Comparison of ENCODE assay signal across 21 cellular contexts in the genomic region with DNA sequence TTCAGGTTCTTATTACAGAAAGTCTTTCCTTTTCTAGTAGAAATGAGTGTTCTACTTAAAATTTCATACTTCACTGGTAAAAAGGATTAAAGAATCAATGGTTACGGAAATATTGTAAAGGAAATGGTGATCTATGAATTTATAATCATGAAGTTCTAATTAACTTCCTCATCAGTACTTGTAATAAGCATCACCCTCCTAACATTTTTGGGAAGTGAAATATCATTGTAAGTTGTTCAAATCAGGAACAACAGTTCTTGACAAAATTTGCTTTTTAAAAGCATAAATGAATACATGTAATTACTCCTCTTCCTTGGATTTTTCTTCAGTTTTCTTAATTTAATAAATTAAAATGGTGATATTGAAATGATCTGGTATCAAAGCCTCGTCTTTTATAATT. TPM values are rescaled to one million over a fixed set of nuclear protein-coding genes. Genes with fewer than 3 reads are reported as not detected.
DNase-seq lines count a peak whose midpoint lies in the region; ATAC-seq, FAIRE-seq and TF ChIP-seq lines count a peak whose summit lies in the region.
"Had no signal": no experiment of that assay in that cellular context is flagged by ENCODE, and none has a peak within 500 bp of the region (broad histone marks: within the 10 kb centered on the region; RNA-seq: fewer than 3 reads in every experiment).

No MANE protein-coding gene starts in this region.

- no peaks in the 10 kb centered on the region for H3K36me3 ChIP-seq in OCI-LY7 (ENCODE audit: insufficient read depth, low read length)
- H3K36me3 ChIP-seq: BLaER1, SJCRH30 had no signal

- no peaks in the 10 kb centered on the region for H3K9me3 ChIP-seq in OCI-LY7 (ENCODE audit: low read length)
- H3K9me3 ChIP-seq: BLaER1, SJCRH30 had no signal

- peak; percentile 72 for DNase-seq in CD1c-positive myeloid dendritic cell (ENCODE audit: extremely low spot score)
- peak; percentile 51 for DNase-seq in MV-4-11 (lab: John Stamatoyannopoulos, UW)
- DNase-seq in OCI-LY7 (ENCODE audit: low spot score): no peak
- no peak for DNase-seq in Ammon's horn (ENCODE audit: low spot score)
- DNase-seq in ecto neural progenitor cell (ENCODE audit: low spot score): no peak
- no peak for DNase-seq in glomerular visceral epithelial cell (ENCODE audit: extremely low spot score)
- DNase-seq: Calu3; CD8-positive, alpha-beta T cell; DMS53; H7; HFFc6; NCI-H1105; NCI-H1694; NCI-H2081 treated with DMSO at 0.1 percent for 48 hours; SJCRH30 had no signal

- no peak overlapping the region for H3K4me3 ChIP-seq in OCI-LY7 (ENCODE audit: low read depth, low read length, poor library complexity, severe bottlenecking)
- H3K4me3 ChIP-seq: BLaER1, SJCRH30 had no signal

- ATAC-seq in HG03439 (IDR thresholded peaks at IDR 0.05; ENCODE audit: unreplicated experiment): no peak
- ATAC-seq: CD8-positive, alpha-beta T cell; HepG2; Panc1 had no signal

- peaks cover 48% of the 10 kb centered on the region for H3K4me1 ChIP-seq in OCI-LY7 (ENCODE audit: insufficient read depth, low read length, poor library complexity, severe bottlenecking)
- H3K4me1 ChIP-seq: SJCRH30 had no signal

- peak overlapping the region; percentile 20; the same call in 1 of the 2 replicates for H2AFZ ChIP-seq in OCI-LY7 (ENCODE audit: low read length)

- no peaks in the 10 kb centered on the region for H4K20me1 ChIP-seq in OCI-LY7 (ENCODE audit: insufficient read depth, low read length)

- no TSS peak for BruUV-seq in OCI-LY7 (replicated peaks; lab: Mats Ljungman, UMichigan)

- POLR2A ChIA-PET in OCI-LY7 (lab: Charles Lee): interaction anchor here (1.2 kb wide), 2 partner anchors 14 to 50 kb away, joined by 3 to 4 read pairs; no protein-coding TSS in a partner anchor

- H3K4me2 ChIP-seq in OCI-LY7 (ENCODE audit: low read length): 0 out of 2 replicates have a peak overlapping the region, but pooled peaks have one; percentile 19
- H3K4me2 ChIP-seq: BLaER1 had no signal

- H3K27ac ChIP-seq in OCI-LY7 (ENCODE audit: low read depth, low read length, poor library complexity, severe bottlenecking): no peak overlapping the region
- H3K27ac ChIP-seq: BLaER1, SJCRH30 had no signal

- H3K9me2 ChIP-seq in OCI-LY7 (ENCODE audit: insufficient read depth, low read length): no peaks in the 10 kb centered on the region

- peak; percentile 82 for FAIRE-seq in islet of Langerhans (lab: Jason Lieb, UNC)
- FAIRE-seq: GM12892, HepG2 had no signal

- H3K79me2 ChIP-seq in OCI-LY7 (ENCODE audit: insufficient read depth, low read depth, low read length): no peaks in the 10 kb centered on the region

- CTCF ChIA-PET in OCI-LY7 (lab: Charles Lee; ENCODE audit: unreplicated experiment): no interaction called here

- intact Hi-C loops in OCI-LY7 (cut with micrococcal nuclease; ENCODE audit: unreplicated experiment): loop anchor here (10.0 kb wide), 1 partner anchor 580 kb away; the partner anchor contains the start of gene TNKS2

- no peak for TF ChIP-seq CTCF in OCI-LY7 (conservative IDR thresholded peaks at IDR 0.05; ENCODE audit: low read length)

RNA-seq across cellular contexts. Expression of gene PCGF5, which starts 5.6 kb away (rescaled TPM):
- total RNA-seq in OCI-LY7 (2014; rRNA removed; shearing (Covaris generic)): 25.1 and 32.5 TPM in 2 replicates
- 40.9 and 53.1 TPM in 2 replicates for total RNA-seq in OCI-LY7 (2022)

Comparison
In these comparisons a context has a peak if more than half of its experiments do, and no peak if none do; other contexts are left out.
1. DNase-seq: peak in CD1c-positive myeloid dendritic cell (single experiment) and MV-4-11 (single experiment); none in OCI-LY7 (single experiment), Ammon's horn (single experiment), ecto neural progenitor cell (single experiment) and glomerular visceral epithelial cell (single experiment).